13 cellular contexts compared by ENCODE assay signal in genomic region chr4:150237110-150237852, GRCh38.
DNase-seq lines count a peak whose midpoint lies in the region; ATAC-seq, FAIRE-seq and TF ChIP-seq lines count a peak whose summit lies in the region.
"Had no signal": no experiment of that assay in that cellular context is flagged by ENCODE, and none has a peak within 500 bp of the region (broad histone marks: within the 10 kb centered on the region; RNA-seq: fewer than 3 reads in every experiment).

No MANE protein-coding gene starts in this region.

- TF ChIP-seq RAD21 in IMR-90 (IDR thresholded peaks at IDR 0.05; ENCODE audit: low read length): no peak

- peak overlapping the region; percentile 99 for H3K56ac ChIP-seq in IMR-90 (ENCODE audit: extremely low read depth, insufficient read depth, low read length)

- peaks cover 16% of the 10 kb centered on the region for H3K9me1 ChIP-seq in IMR-90 (ENCODE audit: insufficient read depth, low read length)

- peak overlapping the region; percentile 100 for H2BK5ac ChIP-seq in IMR-90 (ENCODE audit: low read depth, low read length, poor library complexity, severe bottlenecking)

- H3K18ac ChIP-seq in IMR-90 (ENCODE audit: low read depth, low read length): peak overlapping the region; percentile 95

- peak overlapping the region; percentile 51; the same call in 1 of the 2 replicates for H3K14ac ChIP-seq in IMR-90 (replicated peaks; ENCODE audit: low read depth, low read length)

- H2AFZ ChIP-seq in ACC112 (ENCODE audit: low read length, unreplicated experiment) (peak overlapping the region; percentile 43), IMR-90 (replicated peaks; ENCODE audit: low read length, poor library complexity) (no peak overlapping the region)
- H2AFZ ChIP-seq: neural progenitor cell had no signal

- no peak for FAIRE-seq in bronchial epithelial cell (lab: Jason Lieb, UNC)

- H3K79me1 ChIP-seq in IMR-90 (ENCODE audit: low read depth in 1 of 2, low read length in 2 of 2): peaks cover 30 to 45% of the 10 kb centered on the region in 2 experiments

- H4K8ac ChIP-seq in IMR-90 (ENCODE audit: low read depth in 2 of 2, low read length in 2 of 2): peak overlapping the region; percentile 67 to 90

- TF ChIP-seq CTCF in IMR-90 (conservative IDR thresholded peaks at IDR 0.05; ENCODE audit: low read depth, low read length) (no peak), bronchial epithelial cell (IDR thresholded peaks at IDR 0.05; ENCODE audit: insufficient read depth, low read length, severe bottlenecking) (no peak), left lung (IDR thresholded peaks at IDR 0.05) (no peak)

- peak overlapping the region; percentile 88; the same call in 2 of the 3 replicates for H2BK15ac ChIP-seq in IMR-90 (ENCODE audit: low read depth, low read length)

- H3K9ac ChIP-seq in IMR-90 (ENCODE audit: low read depth, low read length): peak overlapping the region; percentile 70
- H3K9ac ChIP-seq: BLaER1 treated with 17β-estradiol and CSF1 and Interleukin-3, amounts not matched to agents 10 nM and 100 nM; neural progenitor cell had no signal

- no CpG with 5 or more reads among the region's 6 CpGs for WGBS in IMR-90 (ENCODE audit: extremely low coverage in 2 of 2, insufficient read length in 1 of 2), 2 experiments

- POLR2A ChIA-PET in IMR-90 (lab: Charles Lee; ENCODE audit: unreplicated experiment): no interaction called here

- H3K23ac ChIP-seq in IMR-90 (ENCODE audit: low read depth, low read length): peak overlapping the region; percentile 96; the same call in 1 of the 2 replicates

- no peak for TF ChIP-seq POLR2A in IMR-90 (IDR thresholded peaks at IDR 0.05; ENCODE audit: low read depth, low read length)

- dilution Hi-C loops in IMR-90 (cut with HindIII; ENCODE audit: low sequenced_read_pairs, unreplicated experiment): no loop called here

- H2AK5ac ChIP-seq in IMR-90 (ENCODE audit: low read depth, low read length): no peak overlapping the region

- H3K36me3 ChIP-seq in ACC112 (ENCODE audit: insufficient read depth, low read length): peaks cover 5% of the 10 kb centered on the region; the same call in 1 of the 2 replicates
- H3K36me3 ChIP-seq in IMR-90 (ENCODE audit: control insufficient read depth, insufficient read depth, low read length): peaks cover 4% of the 10 kb centered on the region; the same call in 1 of the 2 replicates
- no peaks in the 10 kb centered on the region for H3K36me3 ChIP-seq in bronchial epithelial cell (ENCODE audit: control insufficient read depth, insufficient read depth, low read length)
- no peaks in the 10 kb centered on the region for H3K36me3 ChIP-seq in left lung
- H3K36me3 ChIP-seq: neural progenitor cell, vagina had no signal

- no peaks in the 10 kb centered on the region for H4K20me1 ChIP-seq in IMR-90 (ENCODE audit: insufficient read depth, low read length)
- H4K20me1 ChIP-seq: BLaER1 treated with 17β-estradiol and CSF1 and Interleukin-3, amounts not matched to agents 10 nM and 100 nM had no signal

- CTCF ChIA-PET in IMR-90 (lab: Yijun Ruan, JAX): no interaction called here

- H3K4me2 ChIP-seq in IMR-90 (ENCODE audit: low read depth, low read length): peak overlapping the region; percentile 87
- H3K4me2 ChIP-seq: BLaER1 treated with 17β-estradiol and CSF1 and Interleukin-3, amounts not matched to agents 10 nM and 100 nM had no signal

- in situ Hi-C loops in IMR-90 (cut with MboI; ENCODE audit: low sequenced_read_pairs): no loop called here

- H3K27me3 ChIP-seq in ACC112 (ENCODE audit: insufficient read depth, low read length) (no peaks in the 10 kb centered on the region), IMR-90 (ENCODE audit: control insufficient read depth, insufficient read depth, low read length) (no peaks in the 10 kb centered on the region), bronchial epithelial cell (ENCODE audit: control insufficient read depth, insufficient read depth, low read length) (peaks cover 2% of the 10 kb centered on the region), left lung (no peaks in the 10 kb centered on the region)
- H3K27me3 ChIP-seq: BLaER1 treated with 17β-estradiol and CSF1 and Interleukin-3, amounts not matched to agents 10 nM and 100 nM; neural progenitor cell; vagina had no signal

- H3K4me3 ChIP-seq in ACC112 (ENCODE audit: low read depth, low read length): peak overlapping the region; percentile 64
- no peak overlapping the region for H3K4me3 ChIP-seq in IMR-90 (ENCODE audit: insufficient read depth, low read depth, low read length)
- no peak overlapping the region for H3K4me3 ChIP-seq in bronchial epithelial cell (ENCODE audit: low read depth, low read length)
- H3K4me3 ChIP-seq in left lung: no peak overlapping the region
- H3K4me3 ChIP-seq: BLaER1 treated with 17β-estradiol and CSF1 and Interleukin-3, amounts not matched to agents 10 nM and 100 nM; neural progenitor cell; vagina had no signal

- H2BK20ac ChIP-seq in IMR-90 (ENCODE audit: low read depth, low read length): peak overlapping the region; percentile 89

- peak overlapping the region; percentile 91 for H4K91ac ChIP-seq in IMR-90 (ENCODE audit: insufficient read depth, low read depth, low read length)

- DNase-seq in IMR-90: peak; percentile 98
- DNase-seq in bronchial epithelial cell (ENCODE audit: low read depth): peak; percentile 95
- no peak for DNase-seq in left lung
- no peak for DNase-seq in SIG-M5 treated with dmso at 0.1 percent for 504 hours (lab: John Stamatoyannopoulos, UW; ENCODE audit: unreplicated experiment)
- no peak for DNase-seq in activated naive CD4-positive, alpha-beta T cell treated with Interleukin-2 at 50 U/mL for 16 hours
- DNase-seq: NCI-H345, T-cell had no signal

- no peaks in the 10 kb centered on the region for H3K79me2 ChIP-seq in ACC112 (ENCODE audit: control insufficient read depth, insufficient read depth, low read length, unreplicated experiment)

- H3K9me3 ChIP-seq in IMR-90 (ENCODE audit: control insufficient read depth, insufficient read depth, low read length) (no peaks in the 10 kb centered on the region), left lung (no peaks in the 10 kb centered on the region)
- H3K9me3 ChIP-seq: vagina had no signal

- H3K4me1 ChIP-seq in ACC112 (ENCODE audit: control insufficient read depth, insufficient read depth, low read length, unreplicated experiment) (peaks cover 39% of the 10 kb centered on the region), IMR-90 (ENCODE audit: control insufficient read depth, insufficient read depth, low read length) (peaks cover 33% of the 10 kb centered on the region), left lung (peaks cover 0 to 4% of the 10 kb centered on the region in 2 donors)
- H3K4me1 ChIP-seq: BLaER1 treated with 17β-estradiol and CSF1 and Interleukin-3, amounts not matched to agents 10 nM and 100 nM had no signal

- peak overlapping the region; percentile 87 for H3K4ac ChIP-seq in IMR-90 (ENCODE audit: low read depth, low read length)

- TSS peak; percentile 56 for BruUV-seq in IMR-90 (replicated peaks; lab: Mats Ljungman, UMichigan)

- H3K27ac ChIP-seq in ACC112 (ENCODE audit: low read depth, low read length) (peak overlapping the region; percentile 97), IMR-90 (ENCODE audit: insufficient read depth, low read length) (peak overlapping the region; percentile 93), left lung (peak overlapping the region in 1 of 2 donors; percentile 67)
- H3K27ac ChIP-seq: BLaER1 treated with 17β-estradiol and CSF1 and Interleukin-3, amounts not matched to agents 10 nM and 100 nM; neural progenitor cell; vagina had no signal

- peak overlapping the region; percentile 93 for H4K5ac ChIP-seq in IMR-90 (ENCODE audit: low read depth, low read length)

- intact Hi-C loops in IMR-90 (cut with micrococcal nuclease) (loop anchor here (1.0 to 5.0 kb wide), 2 partner anchors 12 to 45 kb away; no protein-coding TSS in a partner anchor), left lung (cut with DNase I) (no loop called here)

- H2BK120ac ChIP-seq in IMR-90 (ENCODE audit: low read depth, low read length): peak overlapping the region; percentile 90

- ATAC-seq in IMR-90 (ENCODE audit: low read depth) (peak; percentile 70), left lung (peak; percentile 75), HG03342 (IDR thresholded peaks at IDR 0.05; ENCODE audit: unreplicated experiment) (no peak), HG03442 (IDR thresholded peaks at IDR 0.05; ENCODE audit: unreplicated experiment) (no peak)
- ATAC-seq: T-cell had no signal

- H2AK9ac ChIP-seq in IMR-90 (replicated peaks; ENCODE audit: low read depth, low read length, poor library complexity): no peak overlapping the region

TF ChIP-seq in IMR-90, 13 proteins besides CTCF, POLR2A, EP300 and RAD21 (continues in another document):
- TF ChIP-seq RFX5 (IDR thresholded peaks at IDR 0.05; ENCODE audit: low read depth, low read length) (no peak), SMC3 (IDR thresholded peaks at IDR 0.05; ENCODE audit: low read depth, low read length) (no peak), MAFK (IDR thresholded peaks at IDR 0.05; ENCODE audit: low read depth, low read length) (peak; percentile 91), MXI1 (IDR thresholded peaks at IDR 0.05; ENCODE audit: borderline replicate concordance, low read depth, low read length) (no peak), RCOR1 (IDR thresholded peaks at IDR 0.05; ENCODE audit: insufficient replicate concordance, low read length) (peak; percentile 50), CHD1 (IDR thresholded peaks at IDR 0.05; ENCODE audit: low read depth, low read length) (no peak), ELK1 (IDR thresholded peaks at IDR 0.05; ENCODE audit: borderline replicate concordance, low read depth, low read length) (no peak), USF2 (IDR thresholded peaks at IDR 0.05; ENCODE audit: low read depth, low read length) (no peak), MAZ (IDR thresholded peaks at IDR 0.05; ENCODE audit: borderline replicate concordance, low read depth, low read length) (no peak), FOS (IDR thresholded peaks at IDR 0.05; ENCODE audit: low read depth, low read length) (peak; percentile 90), NFE2L2 (IDR thresholded peaks at IDR 0.05; ENCODE audit: low read depth, low read length) (peak; percentile 78)

Comparison
In these comparisons a context has a peak if more than half of its experiments do, and no peak if none do; other contexts are left out.
1. ATAC-seq: peak in IMR-90 (single experiment) and left lung (single experiment); none in HG03342 (single experiment) and HG03442 (single experiment).
2. DNase-seq: peak in IMR-90 (single experiment) and bronchial epithelial cell (single experiment); none in left lung (0 of 2), SIG-M5 treated with dmso at 0.1 percent for 504 hours (single experiment) and activated naive CD4-positive, alpha-beta T cell treated with Interleukin-2 at 50 U/mL for 16 hours (single experiment).